Comparison of ENCODE assay signal across 1 cellular context in the genomic region with DNA sequence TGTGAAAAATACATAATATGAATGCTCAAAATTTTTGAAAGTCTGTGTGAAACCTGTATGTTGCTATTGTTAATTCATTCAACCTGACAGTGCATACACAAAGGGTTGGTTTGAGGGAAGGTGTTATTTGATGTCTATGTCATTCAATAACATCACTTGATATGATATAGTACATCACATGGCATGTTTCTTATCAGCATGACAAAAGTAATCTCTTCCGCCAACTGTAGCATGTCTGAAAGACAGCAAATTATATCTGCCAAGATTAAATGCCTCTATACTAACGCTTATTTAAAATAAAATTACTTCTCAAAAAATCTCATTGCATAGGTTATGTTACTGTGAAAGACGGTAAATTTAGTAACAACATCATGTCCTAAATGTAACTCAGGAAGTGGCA.
TF ChIP-seq lines count a peak whose summit lies in the region.

No MANE protein-coding gene starts in this region.

TF ChIP-seq in SK-N-SH, 30 proteins besides CTCF, POLR2A, EP300 and RAD21 (continued from another document):
- TF ChIP-seq, protein P1, sequence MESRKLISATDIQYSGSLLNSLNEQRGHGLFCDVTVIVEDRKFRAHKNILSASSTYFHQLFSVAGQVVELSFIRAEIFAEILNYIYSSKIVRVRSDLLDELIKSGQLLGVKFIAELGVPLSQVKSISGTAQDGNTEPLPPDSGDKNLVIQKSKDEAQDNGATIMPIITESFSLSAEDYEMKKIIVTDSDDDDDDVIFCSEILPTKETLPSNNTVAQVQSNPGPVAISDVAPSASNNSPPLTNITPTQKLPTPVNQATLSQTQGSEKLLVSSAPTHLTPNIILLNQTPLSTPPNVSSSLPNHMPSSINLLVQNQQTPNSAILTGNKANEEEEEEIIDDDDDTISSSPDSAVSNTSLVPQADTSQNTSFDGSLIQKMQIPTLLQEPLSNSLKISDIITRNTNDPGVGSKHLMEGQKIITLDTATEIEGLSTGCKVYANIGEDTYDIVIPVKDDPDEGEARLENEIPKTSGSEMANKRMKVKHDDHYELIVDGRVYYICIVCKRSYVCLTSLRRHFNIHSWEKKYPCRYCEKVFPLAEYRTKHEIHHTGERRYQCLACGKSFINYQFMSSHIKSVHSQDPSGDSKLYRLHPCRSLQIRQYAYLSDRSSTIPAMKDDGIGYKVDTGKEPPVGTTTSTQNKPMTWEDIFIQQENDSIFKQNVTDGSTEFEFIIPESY (IDR thresholded peaks at IDR 0.05; ENCODE audit: borderline replicate concordance, low read depth): no peak
- TF ChIP-seq CHD2 (IDR thresholded peaks at IDR 0.05; ENCODE audit: low read length, partially characterized antibody) (no peak), NRF1 (IDR thresholded peaks at IDR 0.05; ENCODE audit: low read depth, low read length) (no peak), TAF1 (IDR thresholded peaks at IDR 0.05; ENCODE audit: borderline replicate concordance, low read depth, low read length) (no peak)
